8 cellular contexts compared by ENCODE assay signal in the genomic region with DNA sequence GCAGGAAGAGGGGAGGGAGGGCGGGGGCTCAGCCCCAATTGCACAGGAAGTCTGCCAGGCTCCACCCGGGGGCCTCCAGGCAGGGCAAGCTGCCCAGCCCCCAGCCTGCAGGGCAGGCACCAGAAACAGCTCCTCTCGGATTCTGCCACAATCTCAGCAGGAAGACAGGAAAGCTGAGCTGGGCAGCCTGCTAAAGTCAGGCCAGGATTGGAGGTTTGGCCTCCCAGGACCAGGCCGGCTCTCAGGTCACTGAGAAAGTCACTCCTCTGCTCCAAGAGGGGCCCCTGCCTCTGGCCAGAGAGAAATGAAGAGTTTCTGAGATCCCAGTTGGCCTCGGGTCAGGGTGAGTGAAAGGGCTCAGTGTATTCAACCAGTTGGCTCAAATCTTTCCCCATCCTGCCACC. TPM values are rescaled to one million over a fixed set of nuclear protein-coding genes. Genes with fewer than 3 reads are reported as not detected.
DNase-seq lines count a peak whose midpoint lies in the region; ATAC-seq and TF ChIP-seq lines count a peak whose summit lies in the region.

No MANE protein-coding gene starts in this region.

- H3K36me3 ChIP-seq in BLaER1 treated with 17β-estradiol and CSF1 and Interleukin-3, amounts not matched to agents 10 nM and 100 nM: peaks cover 0 to 66% (median 31%) of the 10 kb centered on the region in 11 experiments; a peak in 18 of 22 replicates

- H3K4me2 ChIP-seq in BLaER1 treated with 17β-estradiol and CSF1 and Interleukin-3, amounts not matched to agents 10 nM and 100 nM: peak overlapping the region; percentile 85 to 100 (median 98)

- H3K4me3 ChIP-seq in BLaER1 treated with 17β-estradiol and CSF1 and Interleukin-3, amounts not matched to agents 10 nM and 100 nM: peak overlapping the region in 8 of 10 experiments; percentile 2 to 67 (median 44); a peak in 14 of 20 replicates
- peak overlapping the region; percentile 7 for H3K4me3 ChIP-seq in NB4 (ENCODE audit: low read depth, low read length)
- H3K4me3 ChIP-seq in coronary artery: peak overlapping the region; percentile 20

- H3K27ac ChIP-seq in BLaER1 treated with 17β-estradiol and CSF1 and Interleukin-3, amounts not matched to agents 10 nM and 100 nM: peak overlapping the region; percentile 57 to 85 (median 80); a peak in 21 of 22 replicates
- H3K27ac ChIP-seq in coronary artery: peak overlapping the region; percentile 46 to 96

- H3K27me3 ChIP-seq in BLaER1 treated with 17β-estradiol and CSF1 and Interleukin-3, amounts not matched to agents 10 nM and 100 nM: no peaks in the 10 kb centered on the region

- no peak for TF ChIP-seq POLR2A in NB4 (IDR thresholded peaks at IDR 0.05; ENCODE audit: extremely low read depth, insufficient read length)

- no peaks in the 10 kb centered on the region for H3K9me3 ChIP-seq in BLaER1 treated with 17β-estradiol and CSF1 and Interleukin-3, amounts not matched to agents 10 nM and 100 nM (replicated peaks in 1 of 11)

- peak overlapping the region; percentile 51 to 80 (median 74); a peak in 21 of 22 replicates for H3K9ac ChIP-seq in BLaER1 treated with 17β-estradiol and CSF1 and Interleukin-3, amounts not matched to agents 10 nM and 100 nM

- DNase-seq in NB4 (ENCODE audit: low read depth) (peak; percentile 73), coronary artery (ENCODE audit: low spot score) (no peak), myocyte (ENCODE audit: low read depth) (peak; percentile 54), NCI-H446 treated with DMSO at 0.1 percent for 48 hours (lab: John Stamatoyannopoulos, UW) (no peak)

- H4K20me1 ChIP-seq in BLaER1 treated with 17β-estradiol and CSF1 and Interleukin-3, amounts not matched to agents 10 nM and 100 nM: peaks cover 0 to 96% (median 57%) of the 10 kb centered on the region in 11 experiments; a peak in 16 of 22 replicates

- peaks cover 75 to 100% (median 94%) of the 10 kb centered on the region in 10 experiments for H3K4me1 ChIP-seq in BLaER1 treated with 17β-estradiol and CSF1 and Interleukin-3, amounts not matched to agents 10 nM and 100 nM

- ATAC-seq in HG03196 (IDR thresholded peaks at IDR 0.05; ENCODE audit: unreplicated experiment): no peak
- ATAC-seq in GM18498 (IDR thresholded peaks at IDR 0.05; ENCODE audit: unreplicated experiment): no peak
- ATAC-seq in GM19395 (IDR thresholded peaks at IDR 0.05; ENCODE audit: unreplicated experiment): no peak

- TF ChIP-seq CTCF in NB4 (IDR thresholded peaks at IDR 0.05; ENCODE audit: low read depth, low read length) (no peak), coronary artery (IDR thresholded peaks at IDR 0.05) (no peak)

RNA-seq across cellular contexts. Expression of gene STXBP1, which starts 54.6 kb away (rescaled TPM):
- 10.6 and 21.9 TPM in 2 replicates for total RNA-seq in myocyte
- 31.0 TPM for polyA plus RNA-seq in myocyte (2012)

Comparison
In these comparisons a context has a peak if more than half of its experiments do, and no peak if none do; other contexts are left out.
1. DNase-seq: peak in NB4 (single experiment) and myocyte (single experiment); none in coronary artery (single experiment) and NCI-H446 treated with DMSO at 0.1 percent for 48 hours (single experiment).
2. Peak in every context shown above with its lines, with median percentiles within 50 percentile points of each other: H3K4me3 ChIP-seq.